1 cellular context compared by ENCODE assay signal in genomic region chr1:196609114-196609737, GRCh38.
TF ChIP-seq lines count a peak whose summit lies in the region.

No MANE protein-coding gene starts in this region.

TF ChIP-seq in A549, 52 proteins besides CTCF, POLR2A, EP300 and RAD21 (continued from another document):
- TF ChIP-seq HES2 (IDR thresholded peaks at IDR 0.05) (no peak), EHMT2 (IDR thresholded peaks at IDR 0.05; ENCODE audit: low read depth) (no peak), JUNB (IDR thresholded peaks at IDR 0.05) (no peak), TFCP2L1 (CRISPR knock-in tag; IDR thresholded peaks at IDR 0.05) (no peak), KDM1A (IDR thresholded peaks at IDR 0.05; ENCODE audit: low read depth) (no peak), HOXA7 (CRISPR knock-in tag; IDR thresholded peaks at IDR 0.05) (no peak), CHD4 (IDR thresholded peaks at IDR 0.05; ENCODE audit: borderline replicate concordance) (no peak)
- TF ChIP-seq, protein P1, sequence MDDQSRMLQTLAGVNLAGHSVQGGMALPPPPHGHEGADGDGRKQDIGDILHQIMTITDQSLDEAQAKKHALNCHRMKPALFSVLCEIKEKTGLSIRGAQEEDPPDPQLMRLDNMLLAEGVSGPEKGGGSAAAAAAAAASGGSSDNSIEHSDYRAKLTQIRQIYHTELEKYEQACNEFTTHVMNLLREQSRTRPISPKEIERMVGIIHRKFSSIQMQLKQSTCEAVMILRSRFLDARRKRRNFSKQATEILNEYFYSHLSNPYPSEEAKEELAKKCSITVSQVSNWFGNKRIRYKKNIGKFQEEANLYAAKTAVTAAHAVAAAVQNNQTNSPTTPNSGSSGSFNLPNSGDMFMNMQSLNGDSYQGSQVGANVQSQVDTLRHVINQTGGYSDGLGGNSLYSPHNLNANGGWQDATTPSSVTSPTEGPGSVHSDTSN (IDR thresholded peaks at IDR 0.05), result no peak
